ENCODE assay signal across 8 cellular contexts in genomic region chr20:542777-543368, GRCh38. TPM values are rescaled to one million over a fixed set of nuclear protein-coding genes. Genes with fewer than 3 reads are reported as not detected.
DNase-seq lines count a peak whose midpoint lies in the region; ATAC-seq and TF ChIP-seq lines count a peak whose summit lies in the region.

No MANE protein-coding gene starts in this region.

- TF ChIP-seq CTCF in AG10803 (conservative IDR thresholded peaks at IDR 0.05; ENCODE audit: low read length): no peak
- TF ChIP-seq CTCF in esophagus squamous epithelium (IDR thresholded peaks at IDR 0.05): no peak
- TF ChIP-seq CTCF in neural crest cell (conservative IDR thresholded peaks at IDR 0.05): no peak
- no peak for TF ChIP-seq CTCF in vagina (IDR thresholded peaks at IDR 0.05)

- peak overlapping the region; percentile 87 for H3K4me3 Mint-ChIP-seq in neural crest cell

- H3K27ac ChIP-seq in HUES48 (ENCODE audit: low read depth, low read length) (peak overlapping the region; percentile 96), esophagus squamous epithelium (peak overlapping the region; percentile 93 to 96 (median 95)), vagina (peak overlapping the region; percentile 94)

- H3K4me3 ChIP-seq in AG10803 (ENCODE audit: low read length): peak overlapping the region; percentile 73
- peak overlapping the region; percentile 98 for H3K4me3 ChIP-seq in HUES48 (ENCODE audit: low read depth, low read length)
- peak overlapping the region; percentile 89 to 99 (median 96) for H3K4me3 ChIP-seq in esophagus squamous epithelium
- peak overlapping the region; percentile 84 to 87 for H3K4me3 ChIP-seq in vagina

- no peak for DNase-seq in AG10803 (ENCODE audit: low read depth)
- DNase-seq in GM19240 (ENCODE audit: insufficient read length, low spot score): peak; percentile 17
- DNase-seq in activated CD4-positive, alpha-beta T cell treated with anti-CD3 and anti-CD28 coated beads, Interleukin-2, amount 50 U/mL, for 24 hours (ENCODE audit: low read depth in 1 of 2, low spot score in 1 of 2): peak; percentile 1 to 10
- DNase-seq in esophagus squamous epithelium (lab: John Stamatoyannopoulos, UW): no peak
- no peak for DNase-seq in neural crest cell (ENCODE audit: low read depth, low spot score)
- no peak for DNase-seq in vagina (ENCODE audit: extremely low spot score in 2 of 2)

- H3K36me3 Mint-ChIP-seq in neural crest cell (ENCODE audit: low read depth): peaks cover 24% of the 10 kb centered on the region

- peak overlapping the region; percentile 4 for H3K27ac Mint-ChIP-seq in neural crest cell (ENCODE audit: unreplicated experiment)

- H3K9me3 ChIP-seq in HUES48 (ENCODE audit: control insufficient read depth, insufficient read depth, low read length) (no peaks in the 10 kb centered on the region), esophagus squamous epithelium (no peaks in the 10 kb centered on the region), vagina (no peaks in the 10 kb centered on the region)

- H3K9me3 Mint-ChIP-seq in neural crest cell: peaks cover 6% of the 10 kb centered on the region

- H3K27me3 Mint-ChIP-seq in neural crest cell (ENCODE audit: low read depth): peaks cover 26% of the 10 kb centered on the region

- H3K27me3 ChIP-seq in HUES48 (ENCODE audit: control insufficient read depth, insufficient read depth, low read length) (peaks cover 12% of the 10 kb centered on the region), esophagus squamous epithelium (peaks cover 0 to 14% (median 0%) of the 10 kb centered on the region in 4 donors), vagina (no peaks in the 10 kb centered on the region)

- no peak for ATAC-seq in HG02798 (IDR thresholded peaks at IDR 0.05; ENCODE audit: poor library complexity, unreplicated experiment)

- peak overlapping the region; percentile 93 for H3K9ac ChIP-seq in HUES48 (ENCODE audit: low read depth, low read length)

- WGBS in esophagus squamous epithelium, 2 donors: 2 to 3% methylated on average over 8 to 10 of the region's 12 CpGs

- TF ChIP-seq POLR2A in esophagus squamous epithelium (IDR thresholded peaks at IDR 0.05) (no peak), vagina (IDR thresholded peaks at IDR 0.05) (no peak)

- intact Hi-C loops in esophagus squamous epithelium (cut with DNase I) (no loop called here), vagina (cut with DNase I) (no loop called here)

- H3K36me3 ChIP-seq in HUES48 (ENCODE audit: control insufficient read depth, insufficient read depth, low read length) (peaks cover 5% of the 10 kb centered on the region; the same call in 1 of the 2 replicates), esophagus squamous epithelium (no peaks in the 10 kb centered on the region), vagina (no peaks in the 10 kb centered on the region)

- peaks cover 51% of the 10 kb centered on the region for H3K4me1 Mint-ChIP-seq in neural crest cell

- H3K4me1 ChIP-seq in HUES48 (ENCODE audit: control insufficient read depth, insufficient read depth, low read length): peaks cover 38% of the 10 kb centered on the region
- H3K4me1 ChIP-seq in esophagus squamous epithelium: peaks cover 21 to 51% (median 24%) of the 10 kb centered on the region in 3 donors
- peaks cover 54% of the 10 kb centered on the region for H3K4me1 ChIP-seq in vagina

RNA-seq across cellular contexts. Expression of gene CSNK2A1, which starts 0.7 kb away (rescaled TPM):
- total RNA-seq in esophagus squamous epithelium (10 to 100 TPM; 67.5 to 86.3 (median 78.9) TPM), neural crest cell (207 and 227 TPM in 2 replicates), vagina (70.0 TPM)

Comparison
In these comparisons a context has a peak if more than half of its experiments do, and no peak if none do; other contexts are left out.
1. DNase-seq: peak in GM19240 (single experiment) and activated CD4-positive, alpha-beta T cell treated with anti-CD3 and anti-CD28 coated beads, Interleukin-2, amount 50 U/mL, for 24 hours (2 of 2); none in AG10803 (single experiment), esophagus squamous epithelium (single experiment), neural crest cell (single experiment) and vagina (0 of 2).
2. Peak in every context shown above with its lines, with median percentiles within 50 percentile points of each other: H3K4me3 ChIP-seq and H3K27ac ChIP-seq.